In genomic region chr17:28897769-28898259, GRCh38 we compare ENCODE assay signal across 8 cellular contexts. TPM values are rescaled to one million over a fixed set of nuclear protein-coding genes. Genes with fewer than 3 reads are reported as not detected.
A peak's percentile ranks its signal among the peaks of the same experiment; 100 is the strongest.
DNase-seq lines count a peak whose midpoint lies in the region; ATAC-seq and TF ChIP-seq lines count a peak whose summit lies in the region.

No MANE protein-coding gene starts in this region.

- H3K4me1 ChIP-seq in DND-41 (ENCODE audit: insufficient read depth, low read length): peaks cover 56% of the 10 kb centered on the region
- H3K4me1 ChIP-seq in Panc1 (ENCODE audit: control insufficient read depth, insufficient read depth, low read length): peaks cover 18% of the 10 kb centered on the region

- TF ChIP-seq CTCF in DND-41 (IDR thresholded peaks at IDR 0.05; ENCODE audit: borderline replicate concordance, extremely low read depth, low read length, poor library complexity, severe bottlenecking) (no peak), Panc1 (IDR thresholded peaks at IDR 0.05) (0 out of 2 replicates have a peak, but pooled peaks have one; percentile 0)

- H3K36me3 ChIP-seq in DND-41 (ENCODE audit: insufficient read depth, low read length): peaks cover 20% of the 10 kb centered on the region
- H3K36me3 ChIP-seq in Panc1 (ENCODE audit: control insufficient read depth, insufficient read depth, low read length): no peaks in the 10 kb centered on the region; the same call in 1 of the 2 replicates

- peak; percentile 42 for ATAC-seq in DND-41 (ENCODE audit: insufficient read depth, low read depth)
- ATAC-seq in Panc1: peak; percentile 41
- no peak for ATAC-seq in naive B cell (ENCODE audit: low read depth in 2 of 2)
- no peak for ATAC-seq in GM21717 (IDR thresholded peaks at IDR 0.05; ENCODE audit: unreplicated experiment)

- no peaks in the 10 kb centered on the region for H3K9me3 ChIP-seq in DND-41 (ENCODE audit: insufficient read depth, low read length, severe bottlenecking)
- no peaks in the 10 kb centered on the region for H3K9me3 ChIP-seq in Panc1 (ENCODE audit: control insufficient read depth, insufficient read depth, low read depth, low read length)

- H3K27ac ChIP-seq in DND-41 (ENCODE audit: low read length) (peak overlapping the region; percentile 72), Panc1 (ENCODE audit: low read length) (peak overlapping the region; percentile 83)

- no TSS peak for BruUV-seq in Panc1 (replicated peaks; lab: Mats Ljungman, UMichigan)

- H3K4me1 Mint-ChIP-seq in naive B cell: peaks cover 55 to 69% (median 55%) of the 10 kb centered on the region in 3 donors

- peak overlapping the region; percentile 94 to 99 (median 98) for H3K4me3 Mint-ChIP-seq in naive B cell

- no peaks in the 10 kb centered on the region for H3K9me3 Mint-ChIP-seq in naive B cell

- no peaks in the 10 kb centered on the region for H3K27me3 ChIP-seq in DND-41 (ENCODE audit: insufficient read depth, low read length, poor library complexity)
- no peaks in the 10 kb centered on the region for H3K27me3 ChIP-seq in Panc1 (ENCODE audit: control insufficient read depth, insufficient read depth, low read length)

- CTCF ChIA-PET in Panc1 (lab: Charles Lee): interaction anchor here (1.0 kb wide), 1 partner anchor 134 kb away, joined by 3 read pairs; no protein-coding TSS in a partner anchor

- H4K20me1 ChIP-seq in DND-41 (ENCODE audit: insufficient read depth, low read length): 0 out of 2 replicates have a peak, but pooled peaks cover 3% of the 10 kb centered on the region

- H3K9ac ChIP-seq in DND-41 (ENCODE audit: low read depth, low read length): peak overlapping the region; percentile 76

- H3K27ac Mint-ChIP-seq in naive B cell: peak overlapping the region; percentile 91 to 99 (median 96)

- H3K27me3 Mint-ChIP-seq in naive B cell: no peaks in the 10 kb centered on the region

- POLR2A ChIA-PET in Panc1 (lab: Charles Lee): interaction anchor here (0.6 kb wide), 1 partner anchor 26 kb away, joined by 4 read pairs; no protein-coding TSS in a partner anchor

- H2AFZ ChIP-seq in DND-41 (ENCODE audit: low read depth, low read length): peak overlapping the region; percentile 79

- intact Hi-C loops in Panc1 (cut with micrococcal nuclease; ENCODE audit: unreplicated experiment): no loop called here

- peaks cover 23% of the 10 kb centered on the region for H3K79me2 ChIP-seq in DND-41 (ENCODE audit: insufficient read depth, low read length)

- H3K36me3 Mint-ChIP-seq in naive B cell: no peaks in the 10 kb centered on the region

- DNase-seq in DND-41: no peak
- no peak for DNase-seq in Panc1 (ENCODE audit: low read depth, low spot score)
- DNase-seq in effector CD4-positive, alpha-beta T cell: peak; percentile 12
- DNase-seq in naive B cell: no peak
- DNase-seq in NCI-H2196 treated with DMSO at 0.1 percent for 48 hours (lab: John Stamatoyannopoulos, UW; ENCODE audit: unreplicated experiment): no peak
- no peak for DNase-seq in NCI-H187 (lab: John Stamatoyannopoulos, UW)
- no peak for DNase-seq in hippocampal formation (lab: John Stamatoyannopoulos, UW)

- in situ Hi-C loops in Panc1 (cut with HindIII; ENCODE audit: low pct_unique_long_range_greater_than_20kb, low sequenced_read_pairs): no loop called here

- peak overlapping the region; percentile 91 for H3K4me2 ChIP-seq in DND-41 (ENCODE audit: insufficient read depth, low read length)

- H3K4me3 ChIP-seq in DND-41 (ENCODE audit: low read depth in 1 of 2, low read length in 2 of 2) (peak overlapping the region; percentile 44 to 63; a peak in 3 of 4 replicates), Panc1 (ENCODE audit: low read depth in 2 of 2, low read length in 2 of 2) (peak overlapping the region; percentile 77 to 89)

RNA-seq across cellular contexts. Expression of gene FLOT2, which starts 0.3 kb away (rescaled TPM):
- total RNA-seq in Panc1 (2021; ENCODE audit: unreplicated experiment): 110 TPM
- 195 TPM for polyA plus RNA-seq in Panc1 (2012; ENCODE audit: insufficient read length)
- polyA plus RNA-seq in naive B cell (ENCODE audit: low read depth in 6 of 6): 100 to 1,000 TPM; 431 to 655 (median 460) TPM

RNA-seq across cellular contexts. Expression of gene DHRS13, which starts 5.1 kb away (rescaled TPM):
- total RNA-seq in Panc1 (2021; ENCODE audit: unreplicated experiment): 5.2 TPM
- polyA plus RNA-seq in Panc1 (2012; ENCODE audit: insufficient read length): 6.3 TPM
- polyA plus RNA-seq in naive B cell (ENCODE audit: low read depth in 6 of 6): 10 to 100 TPM in 5 of 6 donors, 1 to 10 TPM in 1; 9.4 to 17.3 (median 11.5) TPM

RNA-seq across cellular contexts. Expression of gene ERAL1, which starts 43.0 kb away (rescaled TPM):
- 74.2 TPM for total RNA-seq in Panc1 (2021; ENCODE audit: unreplicated experiment)
- polyA plus RNA-seq in Panc1 (2012; ENCODE audit: insufficient read length): 62.9 TPM
- 10 to 100 TPM; 37.0 to 50.3 (median 46.2) TPM for polyA plus RNA-seq in naive B cell (ENCODE audit: low read depth in 6 of 6)

RNA-seq across cellular contexts. Expression of gene PHF12, which starts 53.5 kb away (rescaled TPM):
- 79.1 TPM for total RNA-seq in Panc1 (2021; ENCODE audit: unreplicated experiment)
- 104 TPM for polyA plus RNA-seq in Panc1 (2012; ENCODE audit: insufficient read length)
- 10 to 100 TPM in 1 of 6 donors, 1 to 10 TPM in 4, under 1 TPM in 1; 0.71 to 11.8 (median 5.5) TPM for polyA plus RNA-seq in naive B cell (ENCODE audit: low read depth in 6 of 6)

RNA-seq across cellular contexts. Expression of gene FAM222B, which starts 55.2 kb away (rescaled TPM):
- 38.5 TPM for total RNA-seq in Panc1 (2021; ENCODE audit: unreplicated experiment)
- polyA plus RNA-seq in Panc1 (2012; ENCODE audit: insufficient read length): 30.9 TPM
- polyA plus RNA-seq in naive B cell (ENCODE audit: low read depth in 6 of 6): 10 to 100 TPM in 2 of 6 donors, 1 to 10 TPM in 4; 6.6 to 19.4 (median 8.2) TPM

Comparison
In these comparisons a context has a peak if more than half of its experiments do, and no peak if none do; other contexts are left out.
1. ATAC-seq: peak in DND-41 (single experiment) and Panc1 (single experiment); none in naive B cell (0 of 2) and GM21717 (single experiment).